Comparison of ENCODE assay signal across 12 cellular contexts in genomic region chr6:3791526-3792212, GRCh38. TPM values are rescaled to one million over a fixed set of nuclear protein-coding genes. Genes with fewer than 3 reads are reported as not detected.
DNase-seq lines count a peak whose midpoint lies in the region; ATAC-seq lines count a peak whose summit lies in the region.
"Had no signal": no experiment of that assay in that cellular context is flagged by ENCODE, and none has a peak within 500 bp of the region (broad histone marks: within the 10 kb centered on the region; RNA-seq: fewer than 3 reads in every experiment).

No MANE protein-coding gene starts in this region.

- peak; percentile 20 for DNase-seq in activated CD4-positive, alpha-beta memory T cell treated with anti-CD3 and anti-CD28 coated beads for 36 hours
- DNase-seq in activated CD4-positive, alpha-beta memory T cell treated with anti-CD3 and anti-CD28 coated beads, Interleukin-2, amount 10 ng/mL, durations not matched to agents 7 days and 5 days = no peak
- no peak for DNase-seq in central memory CD8-positive, alpha-beta T cell (ENCODE audit: low spot score in 2 of 2)
- DNase-seq in stimulated activated naive B cell treated with anti-CD40 and anti-IgM and Interleukin-4, amounts not matched to agents 10 μg/mL and 1 μg/mL and 100 μg/mL, for 72 hours = peak; percentile 83
- DNase-seq in midbrain (lab: John Stamatoyannopoulos, UW) = no peak
- DNase-seq in effector memory CD8-positive, alpha-beta T cell = no peak
- DNase-seq: DMS 273 treated with DMSO at 0.1 percent for 48 hours, NCI-H1436 treated with DMSO at 0.1 percent for 48 hours, NCI-H2227 treated with DMSO at 0.1 percent for 48 hours, NCI-H526 treated with DMSO at 0.1 percent for 48 hours had no signal

- H3K27ac Mint-ChIP-seq in activated CD4-positive, alpha-beta memory T cell treated with anti-CD3 and anti-CD28 coated beads for 36 hours = no peak overlapping the region
- H3K27ac Mint-ChIP-seq in activated CD4-positive, alpha-beta memory T cell treated with anti-CD3 and anti-CD28 coated beads, Interleukin-2, amount 10 ng/mL, durations not matched to agents 7 days and 5 days = no peak overlapping the region
- H3K27ac Mint-ChIP-seq in central memory CD8-positive, alpha-beta T cell (ENCODE audit: low read depth) = no peak overlapping the region
- H3K27ac Mint-ChIP-seq in stimulated activated naive B cell treated with anti-CD40 and anti-IgM and Interleukin-4, amounts not matched to agents 10 μg/mL and 1 μg/mL and 100 μg/mL, for 72 hours = peak overlapping the region; percentile 20
- no peak overlapping the region for H3K27ac Mint-ChIP-seq in effector memory CD8-positive, alpha-beta T cell

- POLR2A ChIA-PET in activated CD4-positive, alpha-beta memory T cell treated with anti-CD3 and anti-CD28 coated beads for 36 hours (lab: Charles Lee) = no interaction called here
- POLR2A ChIA-PET in activated CD4-positive, alpha-beta memory T cell treated with anti-CD3 and anti-CD28 coated beads, Interleukin-2, amount 10 ng/mL, durations not matched to agents 7 days and 5 days (lab: Charles Lee) = no interaction called here

- H3K4me3 Mint-ChIP-seq in activated CD4-positive, alpha-beta memory T cell treated with anti-CD3 and anti-CD28 coated beads for 36 hours = no peak overlapping the region
- no peak overlapping the region for H3K4me3 Mint-ChIP-seq in activated CD4-positive, alpha-beta memory T cell treated with anti-CD3 and anti-CD28 coated beads, Interleukin-2, amount 10 ng/mL, durations not matched to agents 7 days and 5 days
- H3K4me3 Mint-ChIP-seq in central memory CD8-positive, alpha-beta T cell = no peak overlapping the region
- peak overlapping the region in 1 of 2 donors; percentile 1 for H3K4me3 Mint-ChIP-seq in stimulated activated naive B cell treated with anti-CD40 and anti-IgM and Interleukin-4, amounts not matched to agents 10 μg/mL and 1 μg/mL and 100 μg/mL, for 72 hours
- H3K4me3 Mint-ChIP-seq in effector memory CD8-positive, alpha-beta T cell = no peak overlapping the region

- ATAC-seq in HG02759 (IDR thresholded peaks at IDR 0.05; ENCODE audit: unreplicated experiment) (peak; percentile 34), GM21786 (IDR thresholded peaks at IDR 0.05; ENCODE audit: unreplicated experiment) (no peak)
- ATAC-seq in central memory CD8-positive, alpha-beta T cell (replicated peaks; ENCODE audit: extremely low read depth, poor library complexity, severe bottlenecking) = peak; percentile 36
- ATAC-seq in stimulated activated naive B cell treated with anti-CD40 and anti-IgM and Interleukin-4, amounts not matched to agents 10 μg/mL and 1 μg/mL and 100 μg/mL, for 72 hours (replicated peaks) = peak; percentile 92 to 94
- no peak for ATAC-seq in effector memory CD8-positive, alpha-beta T cell (replicated peaks)

- H3K36me3 Mint-ChIP-seq in activated CD4-positive, alpha-beta memory T cell treated with anti-CD3 and anti-CD28 coated beads for 36 hours = no peaks in the 10 kb centered on the region
- no peaks in the 10 kb centered on the region for H3K36me3 Mint-ChIP-seq in activated CD4-positive, alpha-beta memory T cell treated with anti-CD3 and anti-CD28 coated beads, Interleukin-2, amount 10 ng/mL, durations not matched to agents 7 days and 5 days (ENCODE audit: low read depth)
- no peaks in the 10 kb centered on the region for H3K36me3 Mint-ChIP-seq in central memory CD8-positive, alpha-beta T cell (ENCODE audit: insufficient read depth)
- H3K36me3 Mint-ChIP-seq in stimulated activated naive B cell treated with anti-CD40 and anti-IgM and Interleukin-4, amounts not matched to agents 10 μg/mL and 1 μg/mL and 100 μg/mL, for 72 hours = peaks cover 3 to 6% of the 10 kb centered on the region in 2 donors
- no peaks in the 10 kb centered on the region for H3K36me3 Mint-ChIP-seq in effector memory CD8-positive, alpha-beta T cell (ENCODE audit: insufficient read depth)

- no peaks in the 10 kb centered on the region for H3K4me1 Mint-ChIP-seq in activated CD4-positive, alpha-beta memory T cell treated with anti-CD3 and anti-CD28 coated beads for 36 hours (ENCODE audit: low read depth)
- H3K4me1 Mint-ChIP-seq in activated CD4-positive, alpha-beta memory T cell treated with anti-CD3 and anti-CD28 coated beads, Interleukin-2, amount 10 ng/mL, durations not matched to agents 7 days and 5 days = no peaks in the 10 kb centered on the region
- H3K4me1 Mint-ChIP-seq in central memory CD8-positive, alpha-beta T cell = no peaks in the 10 kb centered on the region
- H3K4me1 Mint-ChIP-seq in stimulated activated naive B cell treated with anti-CD40 and anti-IgM and Interleukin-4, amounts not matched to agents 10 μg/mL and 1 μg/mL and 100 μg/mL, for 72 hours = peaks cover 25 to 38% of the 10 kb centered on the region in 2 donors
- no peaks in the 10 kb centered on the region for H3K4me1 Mint-ChIP-seq in effector memory CD8-positive, alpha-beta T cell (ENCODE audit: low read depth in 2 of 2)

- CTCF ChIA-PET in activated CD4-positive, alpha-beta memory T cell treated with anti-CD3 and anti-CD28 coated beads for 36 hours (lab: Charles Lee) = interaction anchor here (1.2 to 1.3 kb wide), 2 partner anchors 25 to 59 kb away, joined by 3 to 4 read pairs; no protein-coding TSS in a partner anchor
- CTCF ChIA-PET in activated CD4-positive, alpha-beta memory T cell treated with anti-CD3 and anti-CD28 coated beads, Interleukin-2, amount 10 ng/mL, durations not matched to agents 7 days and 5 days (lab: Charles Lee) = interaction anchor here (1.2 kb wide), 1 partner anchor 186 kb away, joined by 3 read pairs; no protein-coding TSS in a partner anchor

- no peaks in the 10 kb centered on the region for H3K27me3 Mint-ChIP-seq in activated CD4-positive, alpha-beta memory T cell treated with anti-CD3 and anti-CD28 coated beads for 36 hours
- H3K27me3 Mint-ChIP-seq in activated CD4-positive, alpha-beta memory T cell treated with anti-CD3 and anti-CD28 coated beads, Interleukin-2, amount 10 ng/mL, durations not matched to agents 7 days and 5 days = no peaks in the 10 kb centered on the region
- no peaks in the 10 kb centered on the region for H3K27me3 Mint-ChIP-seq in central memory CD8-positive, alpha-beta T cell
- no peaks in the 10 kb centered on the region for H3K27me3 Mint-ChIP-seq in stimulated activated naive B cell treated with anti-CD40 and anti-IgM and Interleukin-4, amounts not matched to agents 10 μg/mL and 1 μg/mL and 100 μg/mL, for 72 hours
- no peaks in the 10 kb centered on the region for H3K27me3 Mint-ChIP-seq in effector memory CD8-positive, alpha-beta T cell

- intact Hi-C loops in activated CD4-positive, alpha-beta memory T cell treated with anti-CD3 and anti-CD28 coated beads for 36 hours (cut with micrococcal nuclease) = no loop called here

- H3K9me3 Mint-ChIP-seq in activated CD4-positive, alpha-beta memory T cell treated with anti-CD3 and anti-CD28 coated beads for 36 hours = no peaks in the 10 kb centered on the region
- H3K9me3 Mint-ChIP-seq in activated CD4-positive, alpha-beta memory T cell treated with anti-CD3 and anti-CD28 coated beads, Interleukin-2, amount 10 ng/mL, durations not matched to agents 7 days and 5 days = no peaks in the 10 kb centered on the region
- no peaks in the 10 kb centered on the region for H3K9me3 Mint-ChIP-seq in central memory CD8-positive, alpha-beta T cell
- H3K9me3 Mint-ChIP-seq in stimulated activated naive B cell treated with anti-CD40 and anti-IgM and Interleukin-4, amounts not matched to agents 10 μg/mL and 1 μg/mL and 100 μg/mL, for 72 hours = peaks cover 0 to 4% of the 10 kb centered on the region in 2 donors
- H3K9me3 Mint-ChIP-seq in effector memory CD8-positive, alpha-beta T cell = no peaks in the 10 kb centered on the region

RNA-seq across cellular contexts. Expression of gene PXDC1, which starts 40.2 kb away (rescaled TPM):
- total RNA-seq in activated CD4-positive, alpha-beta memory T cell treated with anti-CD3 and anti-CD28 coated beads for 36 hours = 1 to 10 TPM; 3.9 to 4.8 TPM
- 1 to 10 TPM; 1.1 to 1.4 TPM for total RNA-seq in activated CD4-positive, alpha-beta memory T cell treated with anti-CD3 and anti-CD28 coated beads, Interleukin-2, amount 10 ng/mL, durations not matched to agents 7 days and 5 days

RNA-seq across cellular contexts. Expression of gene FAM50B, which starts 57.5 kb away (rescaled TPM):
- total RNA-seq in activated CD4-positive, alpha-beta memory T cell treated with anti-CD3 and anti-CD28 coated beads for 36 hours = 10 to 100 TPM; 16.9 to 18.8 TPM
- 10 to 100 TPM; 14.4 to 14.7 TPM for total RNA-seq in activated CD4-positive, alpha-beta memory T cell treated with anti-CD3 and anti-CD28 coated beads, Interleukin-2, amount 10 ng/mL, durations not matched to agents 7 days and 5 days

Comparison
In these comparisons a context has a peak if more than half of its experiments do, and no peak if none do; other contexts are left out.
1. DNase-seq: peak in activated CD4-positive, alpha-beta memory T cell treated with anti-CD3 and anti-CD28 coated beads for 36 hours (single experiment) and stimulated activated naive B cell treated with anti-CD40 and anti-IgM and Interleukin-4, amounts not matched to agents 10 μg/mL and 1 μg/mL and 100 μg/mL, for 72 hours (single experiment); none in activated CD4-positive, alpha-beta memory T cell treated with anti-CD3 and anti-CD28 coated beads, Interleukin-2, amount 10 ng/mL, durations not matched to agents 7 days and 5 days (single experiment), central memory CD8-positive, alpha-beta T cell (0 of 2), midbrain (single experiment) and effector memory CD8-positive, alpha-beta T cell (0 of 3).
2. ATAC-seq: peak in HG02759 (single experiment), central memory CD8-positive, alpha-beta T cell (single experiment) and stimulated activated naive B cell treated with anti-CD40 and anti-IgM and Interleukin-4, amounts not matched to agents 10 μg/mL and 1 μg/mL and 100 μg/mL, for 72 hours (2 of 2); none in GM21786 (single experiment) and effector memory CD8-positive, alpha-beta T cell (single experiment).